ENCODE assay signal across 8 cellular contexts in genomic region chr15:75203017-75203907, GRCh38. TPM values are rescaled to one million over a fixed set of nuclear protein-coding genes. Genes with fewer than 3 reads are reported as not detected.
A peak's percentile ranks its signal among the peaks of the same experiment; 100 is the strongest.
DNase-seq lines count a peak whose midpoint lies in the region; ATAC-seq and TF ChIP-seq lines count a peak whose summit lies in the region.

No MANE protein-coding gene starts in this region.

- no peaks in the 10 kb centered on the region for H3K9me3 ChIP-seq in gastrocnemius medialis

- no peak for TF ChIP-seq POLR2A in gastrocnemius medialis (IDR thresholded peaks at IDR 0.05)

- no peaks in the 10 kb centered on the region for H3K27me3 Mint-ChIP-seq in T-cell

- no peak for TF ChIP-seq CTCF in fibroblast of the aortic adventitia (IDR thresholded peaks at IDR 0.05; ENCODE audit: insufficient read depth, low read length)
- TF ChIP-seq CTCF in gastrocnemius medialis (IDR thresholded peaks at IDR 0.05 in 4 of 5, conservative IDR thresholded peaks at IDR 0.05 in 1 of 5), result no peak

- peak overlapping the region; percentile 82 to 87 (median 83) for H3K27ac ChIP-seq in gastrocnemius medialis

- H3K4me1 ChIP-seq in gastrocnemius medialis, result peaks cover 7 to 16% of the 10 kb centered on the region in 2 donors

- no peaks in the 10 kb centered on the region for H3K9me3 Mint-ChIP-seq in T-cell

- POLR2A ChIA-PET in T-cell (lab: Charles Lee), result no interaction called here

- H3K36me3 Mint-ChIP-seq in T-cell, result no peaks in the 10 kb centered on the region

- peak overlapping the region; percentile 86 to 94 (median 91) for H3K4me3 Mint-ChIP-seq in T-cell

- intact Hi-C loops in gastrocnemius medialis (cut with DNase I; ENCODE audit: low total_unique reads), result loop anchor here (10.0 kb wide), 1 partner anchor 568 kb away; no protein-coding TSS in a partner anchor
- intact Hi-C loops in posterior vena cava (cut with DNase I), result loop anchor here (2.0 to 10.0 kb wide), 3 partner anchors 158 to 248 kb away; partner anchors contain the start of gene RPP25 (in 1 of the 2)

- H3K36me3 ChIP-seq in H7 (replicated peaks; ENCODE audit: control insufficient read depth, insufficient read depth, low read length) (peaks cover 19% of the 10 kb centered on the region), gastrocnemius medialis (peaks cover 0 to 3% of the 10 kb centered on the region in 2 donors)

- peaks cover 41 to 48% (median 47%) of the 10 kb centered on the region in 3 donors for H3K4me1 Mint-ChIP-seq in T-cell

- CTCF ChIA-PET in T-cell (lab: Charles Lee), result interaction anchor here (0.6 to 1.7 kb wide), 5 partner anchors 13 to 174 kb away, joined by 3 to 10 read pairs (median 3); no protein-coding TSS in a partner anchor

- DNase-seq in H7, result no peak
- DNase-seq in T-cell, result no peak
- DNase-seq in fibroblast of the aortic adventitia (ENCODE audit: low read depth), result peak; percentile 30
- DNase-seq in gastrocnemius medialis, result no peak
- no peak for DNase-seq in NCI-H446 treated with DMSO at 0.1 percent for 48 hours (lab: John Stamatoyannopoulos, UW)
- DNase-seq in mesenteric fat pad (ENCODE audit: low spot score), result no peak
- DNase-seq in posterior vena cava (ENCODE audit: low spot score), result no peak

- H3K27me3 ChIP-seq in H7 (ENCODE audit: control insufficient read depth, insufficient read depth, low read length) (no peaks in the 10 kb centered on the region; the same call in 1 of the 2 replicates), gastrocnemius medialis (no peaks in the 10 kb centered on the region)

- peak overlapping the region; percentile 86 to 88 for H3K27ac Mint-ChIP-seq in T-cell

- in situ Hi-C loops in gastrocnemius medialis (cut with MboI; ENCODE audit: low sequenced_read_pairs in 4 of 4), result loop anchor here in 3 of 4 donors (5.0 to 10.0 kb wide), 2 partner anchors 176 to 178 kb away; partner anchors contain the start of gene PPCDC (in 1 of the 3)

- ATAC-seq in T-cell (replicated peaks in 1 of 4) (no peak), gastrocnemius medialis (no peak), HG03378 (IDR thresholded peaks at IDR 0.05; ENCODE audit: unreplicated experiment) (no peak)

- H3K4me3 ChIP-seq in H7 (ENCODE audit: insufficient read depth, low read depth, low read length) (peak overlapping the region; percentile 93), fibroblast of the aortic adventitia (ENCODE audit: low read depth, low read length) (peak overlapping the region; percentile 94), gastrocnemius medialis (peak overlapping the region; percentile 78 to 92 (median 83))

RNA-seq across cellular contexts. Expression of gene C15orf39, which starts 1.6 kb away (rescaled TPM):
- total RNA-seq in H7 (2014; rRNA removed; shearing (Covaris generic)), result 35.9 and 37.1 TPM in 2 replicates
- total RNA-seq in T-cell, result 10 to 100 TPM; 25.2 to 40.3 (median 37.8) TPM
- 3.1 and 8.1 TPM in 2 replicates for total RNA-seq in fibroblast of the aortic adventitia (ENCODE audit: low replicate concordance)
- total RNA-seq in gastrocnemius medialis, result 1 to 10 TPM; 1.6 to 3.8 (median 2.6) TPM
- 31.7 TPM for total RNA-seq in mesenteric fat pad
- total RNA-seq in posterior vena cava, result 10 to 100 TPM; 25.8 to 26.4 TPM

RNA-seq across cellular contexts. Expression of gene GOLGA6C, which starts 54.9 kb away (rescaled TPM):
- 0.07 and 0.24 TPM in 2 replicates for total RNA-seq in H7 (2014; rRNA removed; shearing (Covaris generic))
- not detected for total RNA-seq in T-cell
- not detected in 2 replicates for total RNA-seq in fibroblast of the aortic adventitia (ENCODE audit: low replicate concordance)
- under 1 TPM in 2 of 4 donors, not detected in 2; 0.17 to 0.41 TPM for total RNA-seq in gastrocnemius medialis
- not detected for total RNA-seq in mesenteric fat pad
- not detected for total RNA-seq in posterior vena cava
